20 cellular contexts compared by ENCODE assay signal in the genomic region with DNA sequence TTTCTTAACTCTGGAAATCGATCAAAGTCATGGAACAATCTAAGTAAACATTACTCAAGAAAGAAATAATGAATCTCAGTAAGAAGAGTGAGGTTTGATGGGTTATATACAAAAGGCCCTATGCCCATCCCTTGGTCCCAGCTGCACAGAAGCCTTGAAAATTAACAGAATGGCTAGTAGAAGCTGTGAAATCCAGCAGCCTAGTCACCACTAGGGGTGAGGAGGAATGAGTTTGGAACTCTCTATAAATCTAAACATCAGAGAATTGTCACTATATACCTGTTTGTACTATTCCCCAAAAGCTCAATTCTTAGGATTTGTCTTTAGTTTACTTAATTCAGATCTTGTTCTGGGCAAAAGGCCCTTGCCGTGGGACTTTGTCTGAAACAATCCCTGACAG.
"Had no signal": no experiment of that assay in that cellular context is flagged by ENCODE, and none has a peak within 500 bp of the region (broad histone marks: within the 10 kb centered on the region; RNA-seq: fewer than 3 reads in every experiment).

No MANE protein-coding gene starts in this region.

- FAIRE-seq: endothelial cell of umbilical vein, urothelium cell line had no signal

- H3K36me3 ChIP-seq: colonic mucosa, ovary had no signal

- H3K27ac Mint-ChIP-seq: natural killer cell had no signal

- H3K27ac ChIP-seq: colonic mucosa, ovary had no signal

- H3K4me3 Mint-ChIP-seq: natural killer cell, neural crest cell had no signal

- H3K4me3 ChIP-seq: colonic mucosa, mucosa of descending colon, ovary, smooth muscle cell had no signal

- H3K9me3 Mint-ChIP-seq: neural crest cell had no signal

- H3K4me1 ChIP-seq: colonic mucosa had no signal

- H3K27me3 ChIP-seq: colonic mucosa, ovary had no signal

- H3K36me3 Mint-ChIP-seq: natural killer cell had no signal

- ATAC-seq: left lobe of liver, mucosa of descending colon, natural killer cell, right cardiac atrium had no signal

- H3K4me1 Mint-ChIP-seq: natural killer cell, neural crest cell had no signal

- DNase-seq: colonic mucosa; dermis blood vessel endothelial cell; erythroblast; foreskin melanocyte; head of caudate nucleus; hippocampal formation; islet precursor cell; mucosa of descending colon; natural killer cell; nucleus accumbens; ovary; right cardiac atrium; stimulated activated CD4-positive, alpha-beta T cell treated with anti-CD3 and anti-CD28 coated beads, Interleukin-2, amount 100 ng/mL, for 48 hours; stimulated activated naive CD4-positive, alpha-beta T cell treated with Interleukin-2 at 50 U/mL for 16 hours; trophoblast cell had no signal

- H3K9me3 ChIP-seq: colonic mucosa, mucosa of descending colon, ovary had no signal
